In the genomic region with DNA sequence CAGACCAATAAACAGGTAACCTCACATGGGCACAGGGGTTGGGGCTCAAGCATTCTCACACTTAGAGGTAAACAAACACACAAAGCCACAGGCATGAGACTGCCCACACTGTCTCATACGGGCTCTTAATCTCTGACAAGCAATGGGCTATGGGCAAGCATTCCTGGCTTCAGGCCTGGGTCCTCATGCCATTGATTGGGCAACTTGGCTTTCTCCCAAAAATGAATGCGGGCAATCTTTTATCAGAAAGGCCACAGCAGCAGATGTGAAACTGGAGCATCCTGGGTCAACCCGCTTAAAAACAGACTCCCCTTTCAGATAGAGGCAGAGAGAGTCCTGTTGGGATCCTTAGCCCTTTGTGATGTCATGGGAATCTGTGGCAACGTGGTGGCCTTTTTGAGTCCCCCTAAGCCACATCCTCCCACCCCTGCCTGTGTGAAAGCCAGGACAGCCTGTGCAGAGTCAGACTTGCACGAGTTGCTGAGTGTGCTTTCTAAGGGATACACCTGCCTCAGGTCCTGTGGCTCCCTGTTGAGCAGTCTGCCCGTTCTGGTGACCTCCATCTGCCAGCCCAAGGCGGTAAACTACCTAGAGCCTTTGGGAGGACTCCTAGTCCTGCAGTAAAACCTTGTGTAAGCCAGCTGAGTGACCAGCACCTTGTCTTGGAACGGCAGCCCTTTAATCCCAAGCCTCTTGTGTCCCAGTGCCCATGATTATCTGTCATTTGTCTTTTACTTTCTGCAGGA, we compare ENCODE assay signal across 9 cellular contexts.
DNase-seq lines count a peak whose midpoint lies in the region; ATAC-seq and TF ChIP-seq lines count a peak whose summit lies in the region.
"Had no signal": no experiment of that assay in that cellular context is flagged by ENCODE, and none has a peak within 500 bp of the region (broad histone marks: within the 10 kb centered on the region; RNA-seq: fewer than 3 reads in every experiment).

No MANE protein-coding gene starts in this region.

- peaks cover 50% of the 10 kb centered on the region for H3K4me1 Mint-ChIP-seq in activated T-cell treated with anti-CD3 and anti-CD28 coated beads, Interleukin-2, amount 50 U/mL, for 72 hours (ENCODE audit: low read depth)
- peaks cover 51% of the 10 kb centered on the region for H3K4me1 Mint-ChIP-seq in activated T-cell treated with anti-CD3 and anti-CD28 coated beads, Interleukin-2, amount 50 U/mL, for 4 hours (ENCODE audit: low read depth)
- peaks cover 50% of the 10 kb centered on the region for H3K4me1 Mint-ChIP-seq in stimulated activated effector memory CD8-positive, alpha-beta T cell treated with anti-CD3 and anti-CD28 coated beads, Interleukin-12 subunit alpha, Interleukin-12 subunit beta, amount 100 ng/mL, for 72 hours

- no peak for TF ChIP-seq CTCF in WERI-Rb-1 (IDR thresholded peaks at IDR 0.05; ENCODE audit: low read depth, low read length)
- TF ChIP-seq CTCF in fibroblast of pulmonary artery (IDR thresholded peaks at IDR 0.05; ENCODE audit: low read length, missing control alignments): no peak

- H3K27me3 Mint-ChIP-seq in activated T-cell treated with anti-CD3 and anti-CD28 coated beads, Interleukin-2, amount 50 U/mL, for 72 hours (ENCODE audit: low read depth): no peaks in the 10 kb centered on the region
- H3K27me3 Mint-ChIP-seq in activated T-cell treated with anti-CD3 and anti-CD28 coated beads, Interleukin-2, amount 50 U/mL, for 4 hours (ENCODE audit: low read depth): no peaks in the 10 kb centered on the region

- H3K9me3 ChIP-seq in WERI-Rb-1 (ENCODE audit: severe bottlenecking): no peaks in the 10 kb centered on the region

- H3K9me3 Mint-ChIP-seq in activated T-cell treated with anti-CD3 and anti-CD28 coated beads, Interleukin-2, amount 50 U/mL, for 72 hours: no peaks in the 10 kb centered on the region
- no peaks in the 10 kb centered on the region for H3K9me3 Mint-ChIP-seq in activated T-cell treated with anti-CD3 and anti-CD28 coated beads, Interleukin-2, amount 50 U/mL, for 4 hours
- no peaks in the 10 kb centered on the region for H3K9me3 Mint-ChIP-seq in stimulated activated effector memory CD8-positive, alpha-beta T cell treated with anti-CD3 and anti-CD28 coated beads, Interleukin-12 subunit alpha, Interleukin-12 subunit beta, amount 100 ng/mL, for 72 hours

- H3K27me3 ChIP-seq in WERI-Rb-1 (ENCODE audit: insufficient read depth, low read depth, severe bottlenecking): no peaks in the 10 kb centered on the region

- H3K4me3 Mint-ChIP-seq in activated T-cell treated with anti-CD3 and anti-CD28 coated beads, Interleukin-2, amount 50 U/mL, for 72 hours: no peak overlapping the region
- no peak overlapping the region for H3K4me3 Mint-ChIP-seq in activated T-cell treated with anti-CD3 and anti-CD28 coated beads, Interleukin-2, amount 50 U/mL, for 4 hours
- no peak overlapping the region for H3K4me3 Mint-ChIP-seq in stimulated activated effector memory CD8-positive, alpha-beta T cell treated with anti-CD3 and anti-CD28 coated beads, Interleukin-12 subunit alpha, Interleukin-12 subunit beta, amount 100 ng/mL, for 72 hours

- H3K4me3 ChIP-seq in WERI-Rb-1 (ENCODE audit: low read depth, low read length): peak overlapping the region; percentile 16
- no peak overlapping the region for H3K4me3 ChIP-seq in fibroblast of pulmonary artery (replicated peaks; ENCODE audit: low read depth, low read length)
- H3K4me3 ChIP-seq: PC-9 had no signal

- H3K27ac ChIP-seq in WERI-Rb-1: no peak overlapping the region
- H3K27ac ChIP-seq: PC-9 had no signal

- no peak for DNase-seq in activated T-cell treated with anti-CD3 and anti-CD28 coated beads, Interleukin-2, amount 50 U/mL, for 72 hours
- DNase-seq in activated T-cell treated with anti-CD3 and anti-CD28 coated beads, Interleukin-2, amount 50 U/mL, for 4 hours: no peak
- peak; percentile 30 for DNase-seq in WERI-Rb-1
- DNase-seq in fibroblast of pulmonary artery (ENCODE audit: low read depth): peak; percentile 44
- peak in 1 of 2 donors; percentile 20 for DNase-seq in stimulated activated effector memory CD8-positive, alpha-beta T cell treated with anti-CD3 and anti-CD28 coated beads, Interleukin-12 subunit alpha, Interleukin-12 subunit beta, amount 100 ng/mL, for 72 hours (ENCODE audit: low spot score in 2 of 2)
- DNase-seq in HK-2 (ENCODE audit: unreplicated experiment): no peak
- DNase-seq in NCI-H774 (lab: John Stamatoyannopoulos, UW): no peak
- DNase-seq: PC-9 had no signal

- peak overlapping the region; percentile 7 for H3K27ac Mint-ChIP-seq in activated T-cell treated with anti-CD3 and anti-CD28 coated beads, Interleukin-2, amount 50 U/mL, for 72 hours
- no peak overlapping the region for H3K27ac Mint-ChIP-seq in stimulated activated effector memory CD8-positive, alpha-beta T cell treated with anti-CD3 and anti-CD28 coated beads, Interleukin-12 subunit alpha, Interleukin-12 subunit beta, amount 100 ng/mL, for 72 hours

- peaks cover 0 to 2% of the 10 kb centered on the region in 2 donors for H3K36me3 Mint-ChIP-seq in activated T-cell treated with anti-CD3 and anti-CD28 coated beads, Interleukin-2, amount 50 U/mL, for 72 hours (ENCODE audit: insufficient read depth in 2 of 2)
- no peaks in the 10 kb centered on the region for H3K36me3 Mint-ChIP-seq in activated T-cell treated with anti-CD3 and anti-CD28 coated beads, Interleukin-2, amount 50 U/mL, for 4 hours (ENCODE audit: insufficient read depth)
- H3K36me3 Mint-ChIP-seq in stimulated activated effector memory CD8-positive, alpha-beta T cell treated with anti-CD3 and anti-CD28 coated beads, Interleukin-12 subunit alpha, Interleukin-12 subunit beta, amount 100 ng/mL, for 72 hours: peaks cover 7% of the 10 kb centered on the region

- no peak for ATAC-seq in activated T-cell treated with anti-CD3 and anti-CD28 coated beads, Interleukin-2, amount 50 U/mL, for 72 hours (replicated peaks in 1 of 2)
- ATAC-seq in activated T-cell treated with anti-CD3 and anti-CD28 coated beads, Interleukin-2, amount 50 U/mL, for 4 hours: no peak
- ATAC-seq in stimulated activated effector memory CD8-positive, alpha-beta T cell treated with anti-CD3 and anti-CD28 coated beads, Interleukin-12 subunit alpha, Interleukin-12 subunit beta, amount 100 ng/mL, for 72 hours: peak; percentile 43
- ATAC-seq in HG02588 (IDR thresholded peaks at IDR 0.05; ENCODE audit: unreplicated experiment): no peak

- no peaks in the 10 kb centered on the region for H3K36me3 ChIP-seq in WERI-Rb-1

Comparison
In these comparisons a context has a peak if more than half of its experiments do, and no peak if none do; other contexts are left out.
1. DNase-seq: peak in WERI-Rb-1 (single experiment) and fibroblast of pulmonary artery (single experiment); none in activated T-cell treated with anti-CD3 and anti-CD28 coated beads, Interleukin-2, amount 50 U/mL, for 72 hours (0 of 2), activated T-cell treated with anti-CD3 and anti-CD28 coated beads, Interleukin-2, amount 50 U/mL, for 4 hours (single experiment), HK-2 (single experiment) and NCI-H774 (single experiment).